17 cellular contexts compared by ENCODE assay signal in the genomic region with DNA sequence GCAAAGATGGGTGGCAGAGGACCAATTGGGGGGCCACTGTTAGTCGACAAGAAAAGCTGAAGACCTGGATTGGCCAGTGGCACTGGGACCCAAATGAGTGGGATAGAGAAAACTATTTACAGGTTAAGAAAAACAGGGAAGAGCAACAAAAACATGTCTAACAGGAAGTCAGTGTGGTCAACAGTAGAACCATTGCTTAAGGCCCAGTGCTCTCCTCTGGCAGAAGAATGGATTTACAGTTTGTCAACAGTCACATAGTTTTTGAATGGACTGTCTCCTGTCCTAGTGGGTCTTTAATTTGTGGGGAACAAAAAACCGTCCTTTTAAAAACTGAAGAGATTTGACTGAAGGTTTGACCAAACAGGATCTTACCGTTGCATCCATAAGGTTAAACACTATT.
DNase-seq lines count a peak whose midpoint lies in the region; ATAC-seq and TF ChIP-seq lines count a peak whose summit lies in the region.
"Had no signal": no experiment of that assay in that cellular context is flagged by ENCODE, and none has a peak within 500 bp of the region (broad histone marks: within the 10 kb centered on the region; RNA-seq: fewer than 3 reads in every experiment).

No MANE protein-coding gene starts in this region.

- no peaks in the 10 kb centered on the region for H3K9me3 Mint-ChIP-seq in stimulated activated naive B cell treated with anti-CD40 and anti-IgM and Interleukin-4, amounts not matched to agents 10 μg/mL and 1 μg/mL and 100 μg/mL, for 72 hours
- H3K9me3 Mint-ChIP-seq: activated naive CD4-positive, alpha-beta T cell treated with anti-CD3 and anti-CD28 coated beads, Interleukin-2, amount 50 U/mL, for 72 hours; naive thymus-derived CD4-positive, alpha-beta T cell had no signal

- POLR2A ChIA-PET in RWPE1 (lab: Yijun Ruan, JAX; ENCODE audit: low non-redundant PET) = no interaction called here

- no peak for TF ChIP-seq CTCF in HL-60 (IDR thresholded peaks at IDR 0.05; ENCODE audit: insufficient read depth, low read length)
- TF ChIP-seq CTCF in RWPE1 (conservative IDR thresholded peaks at IDR 0.05; ENCODE audit: low read depth) = no peak
- no peak for TF ChIP-seq CTCF in foreskin fibroblast (IDR thresholded peaks at IDR 0.05; ENCODE audit: low read depth, low read length)

- H3K27ac ChIP-seq in HL-60 (replicated peaks) (peak overlapping the region; percentile 50), RWPE1 (peak overlapping the region; percentile 84; the same call in 1 of the 2 replicates)
- H3K27ac ChIP-seq: SK-N-MC had no signal

- CTCF ChIA-PET in RWPE1 (lab: Yijun Ruan, JAX) = no interaction called here

- no peaks in the 10 kb centered on the region for H3K27me3 Mint-ChIP-seq in stimulated activated naive B cell treated with anti-CD40 and anti-IgM and Interleukin-4, amounts not matched to agents 10 μg/mL and 1 μg/mL and 100 μg/mL, for 72 hours
- H3K27me3 Mint-ChIP-seq: naive thymus-derived CD4-positive, alpha-beta T cell had no signal

- peaks cover 8 to 10% of the 10 kb centered on the region in 2 donors for H3K36me3 Mint-ChIP-seq in stimulated activated naive B cell treated with anti-CD40 and anti-IgM and Interleukin-4, amounts not matched to agents 10 μg/mL and 1 μg/mL and 100 μg/mL, for 72 hours
- H3K36me3 Mint-ChIP-seq: activated naive CD4-positive, alpha-beta T cell treated with anti-CD3 and anti-CD28 coated beads, Interleukin-2, amount 50 U/mL, for 72 hours had no signal

- DNase-seq in HL-60 (ENCODE audit: low read depth in 1 of 2, low spot score in 1 of 2) (peak in 1 of 2 experiments; percentile 58), RWPE1 (ENCODE audit: low spot score) (no peak), iris pigment epithelial cell (ENCODE audit: low read depth) (peak; percentile 21), foreskin fibroblast (no peak), KG1 (lab: John Stamatoyannopoulos, UW) (no peak), anterior cingulate cortex (lab: John Stamatoyannopoulos, UW) (no peak)
- DNase-seq in stimulated activated naive B cell treated with anti-CD40 and anti-IgM and Interleukin-4, amounts not matched to agents 10 μg/mL and 1 μg/mL and 100 μg/mL, for 72 hours = no peak
- DNase-seq: activated T-cell treated with anti-CD3 and anti-CD28 coated beads, Interleukin-2, amount 50 U/mL, for 1 hour; BE2C; effector CD4-positive, alpha-beta T cell; MG63; naive thymus-derived CD4-positive, alpha-beta T cell; NCI-H524 treated with DMSO at 0.1 percent for 48 hours; PC-3 had no signal

- H3K4me1 Mint-ChIP-seq in stimulated activated naive B cell treated with anti-CD40 and anti-IgM and Interleukin-4, amounts not matched to agents 10 μg/mL and 1 μg/mL and 100 μg/mL, for 72 hours = no peaks in the 10 kb centered on the region

- ATAC-seq in stimulated activated naive B cell treated with anti-CD40 and anti-IgM and Interleukin-4, amounts not matched to agents 10 μg/mL and 1 μg/mL and 100 μg/mL, for 72 hours (replicated peaks) = no peak
- ATAC-seq: activated naive CD4-positive, alpha-beta T cell treated with anti-CD3 and anti-CD28 coated beads, Interleukin-2, amount 50 U/mL, for 72 hours; naive thymus-derived CD4-positive, alpha-beta T cell; PC-3 had no signal

- H3K4me3 ChIP-seq in HL-60 (replicated peaks; ENCODE audit: insufficient read depth, low read length) (no peak overlapping the region), foreskin fibroblast (ENCODE audit: low read depth in 1 of 2, low read length in 2 of 2) (no peak overlapping the region)
- H3K4me3 ChIP-seq: HAP-1, MG63, SK-N-MC had no signal

- peak overlapping the region; percentile 6 for H3K27ac Mint-ChIP-seq in stimulated activated naive B cell treated with anti-CD40 and anti-IgM and Interleukin-4, amounts not matched to agents 10 μg/mL and 1 μg/mL and 100 μg/mL, for 72 hours
- H3K27ac Mint-ChIP-seq: activated naive CD4-positive, alpha-beta T cell treated with anti-CD3 and anti-CD28 coated beads, Interleukin-2, amount 50 U/mL, for 72 hours; naive thymus-derived CD4-positive, alpha-beta T cell had no signal

- H3K27me3 ChIP-seq in HL-60 (ENCODE audit: insufficient read depth, poor library complexity, severe bottlenecking) = no peaks in the 10 kb centered on the region
- H3K27me3 ChIP-seq: BE2C, MG63 had no signal

- H3K4me3 Mint-ChIP-seq in stimulated activated naive B cell treated with anti-CD40 and anti-IgM and Interleukin-4, amounts not matched to agents 10 μg/mL and 1 μg/mL and 100 μg/mL, for 72 hours = no peak overlapping the region
- H3K4me3 Mint-ChIP-seq: naive thymus-derived CD4-positive, alpha-beta T cell had no signal
